In genomic region chr17:78490673-78491072, GRCh38 we compare ENCODE assay signal across 24 cellular contexts.
DNase-seq lines count a peak whose midpoint lies in the region; ATAC-seq and TF ChIP-seq lines count a peak whose summit lies in the region.
"Had no signal": no experiment of that assay in that cellular context is flagged by ENCODE, and none has a peak within 500 bp of the region (broad histone marks: within the 10 kb centered on the region; RNA-seq: fewer than 3 reads in every experiment).

No MANE protein-coding gene starts in this region.

- H3K27ac ChIP-seq in IMR-90 (ENCODE audit: insufficient read depth, low read length) (no peak overlapping the region), cingulate gyrus (ENCODE audit: low read depth, low read length) (peak overlapping the region; percentile 54), layer of hippocampus (ENCODE audit: low read depth, low read length) (peak overlapping the region; percentile 71), substantia nigra (ENCODE audit: low read depth, low read length, poor library complexity, severe bottlenecking) (peak overlapping the region; percentile 99), gastroesophageal sphincter (no peak overlapping the region)
- H3K27ac ChIP-seq: A549; BLaER1 treated with 17β-estradiol and CSF1 and Interleukin-3, amounts not matched to agents 10 nM and 100 nM had no signal

- no peak overlapping the region for H3K9ac ChIP-seq in IMR-90 (ENCODE audit: low read depth, low read length)
- H3K9ac ChIP-seq: BLaER1 treated with 17β-estradiol and CSF1 and Interleukin-3, amounts not matched to agents 10 nM and 100 nM had no signal

- H3K79me1 ChIP-seq in IMR-90 (ENCODE audit: low read depth in 1 of 2, low read length in 2 of 2), result no peaks in the 10 kb centered on the region

- H4K8ac ChIP-seq in IMR-90 (ENCODE audit: low read depth in 2 of 2, low read length in 2 of 2), result no peak overlapping the region

- H3K4ac ChIP-seq in IMR-90 (ENCODE audit: low read depth, low read length), result no peak overlapping the region

- H2BK20ac ChIP-seq in IMR-90 (ENCODE audit: low read depth, low read length), result no peak overlapping the region

- no peaks in the 10 kb centered on the region for H3K9me3 ChIP-seq in IMR-90 (ENCODE audit: control insufficient read depth, insufficient read depth, low read length)
- H3K9me3 ChIP-seq in gastroesophageal sphincter, result no peaks in the 10 kb centered on the region
- H3K9me3 ChIP-seq: A549; BE2C; BLaER1 treated with 17β-estradiol and CSF1 and Interleukin-3, amounts not matched to agents 10 nM and 100 nM had no signal

- no peak for TF ChIP-seq CTCF in IMR-90 (conservative IDR thresholded peaks at IDR 0.05; ENCODE audit: low read depth, low read length)
- TF ChIP-seq CTCF in gastroesophageal sphincter (IDR thresholded peaks at IDR 0.05), result no peak
- TF ChIP-seq CTCF in GM13977 (IDR thresholded peaks at IDR 0.05; ENCODE audit: extremely low read depth, insufficient read depth, missing control alignments), result no peak

- H3K9me1 ChIP-seq in IMR-90 (ENCODE audit: insufficient read depth, low read length), result no peaks in the 10 kb centered on the region

- no peak overlapping the region for H3K23ac ChIP-seq in IMR-90 (ENCODE audit: low read depth, low read length)

- peaks cover 22% of the 10 kb centered on the region; the same call in 1 of the 2 replicates for H3K27me3 ChIP-seq in IMR-90 (ENCODE audit: control insufficient read depth, insufficient read depth, low read length)
- H3K27me3 ChIP-seq in layer of hippocampus (ENCODE audit: control insufficient read depth, insufficient read depth, low read length), result no peaks in the 10 kb centered on the region
- no peaks in the 10 kb centered on the region for H3K27me3 ChIP-seq in gastroesophageal sphincter
- H3K27me3 ChIP-seq: BE2C; BLaER1 treated with 17β-estradiol and CSF1 and Interleukin-3, amounts not matched to agents 10 nM and 100 nM had no signal

- no peak overlapping the region for H2BK120ac ChIP-seq in IMR-90 (ENCODE audit: low read depth, low read length)

- DNase-seq in IMR-90, result no peak
- DNase-seq in substantia nigra (lab: John Stamatoyannopoulos, UW), result no peak
- DNase-seq in GM13977 (ENCODE audit: low spot score), result no peak
- no peak for DNase-seq in D341Med (ENCODE audit: low spot score)
- DNase-seq: 8988T; ACHN; AML-193; BE2C; Calu3; CD4-positive, alpha-beta T cell; CD8-positive, alpha-beta memory T cell; COR-L47; DMS153; DND-41; H9; HFFc6 had no signal

- no peak overlapping the region for H2BK15ac ChIP-seq in IMR-90 (ENCODE audit: low read depth, low read length)

- H3K36me3 ChIP-seq in IMR-90 (ENCODE audit: control insufficient read depth, insufficient read depth, low read length) (no peaks in the 10 kb centered on the region), gastroesophageal sphincter (no peaks in the 10 kb centered on the region)
- H3K36me3 ChIP-seq: BE2C had no signal

- no peaks in the 10 kb centered on the region; the same call in 1 of the 2 replicates for H4K20me1 ChIP-seq in IMR-90 (ENCODE audit: insufficient read depth, low read length)
- H4K20me1 ChIP-seq: BLaER1 treated with 17β-estradiol and CSF1 and Interleukin-3, amounts not matched to agents 10 nM and 100 nM had no signal

- CTCF ChIA-PET in IMR-90 (lab: Yijun Ruan, JAX), result no interaction called here

- no peak overlapping the region for H2BK5ac ChIP-seq in IMR-90 (ENCODE audit: low read depth, low read length, poor library complexity, severe bottlenecking)

- intact Hi-C loops in IMR-90 (cut with micrococcal nuclease), result loop anchor here (10.0 kb wide), 1 partner anchor 334 kb away; no protein-coding TSS in a partner anchor

- no peak for TF ChIP-seq RAD21 in IMR-90 (IDR thresholded peaks at IDR 0.05; ENCODE audit: low read length)

- dilution Hi-C loops in IMR-90 (cut with HindIII; ENCODE audit: low sequenced_read_pairs, unreplicated experiment), result no loop called here

- no peak overlapping the region for H4K5ac ChIP-seq in IMR-90 (ENCODE audit: low read depth, low read length)

- no peak for ATAC-seq in IMR-90 (ENCODE audit: low read depth)
- no peak for ATAC-seq in HG03175 (IDR thresholded peaks at IDR 0.05; ENCODE audit: unreplicated experiment)
- ATAC-seq in gastroesophageal sphincter, result no peak
- ATAC-seq: A549, GM23338, HCT116 had no signal

- no peak overlapping the region for H3K18ac ChIP-seq in IMR-90 (ENCODE audit: low read depth, low read length)

- POLR2A ChIA-PET in IMR-90 (lab: Charles Lee; ENCODE audit: unreplicated experiment), result no interaction called here

- no peak overlapping the region for H2AFZ ChIP-seq in IMR-90 (replicated peaks; ENCODE audit: low read length, poor library complexity)
- H2AFZ ChIP-seq: GM23338 had no signal

- H3K56ac ChIP-seq in IMR-90 (ENCODE audit: extremely low read depth, insufficient read depth, low read length), result no peak overlapping the region

- TF ChIP-seq POLR2A in IMR-90 (IDR thresholded peaks at IDR 0.05; ENCODE audit: low read depth, low read length) (no peak), gastroesophageal sphincter (IDR thresholded peaks at IDR 0.05) (no peak)

- H2AK5ac ChIP-seq in IMR-90 (ENCODE audit: low read depth, low read length), result no peak overlapping the region

- in situ Hi-C loops in IMR-90 (cut with MboI; ENCODE audit: low sequenced_read_pairs) (loop anchor here (25.0 kb wide), 1 partner anchor 472 kb away; no protein-coding TSS in a partner anchor), GM13977 (cut with MboI; ENCODE audit: low pct_unique_long_range_greater_than_20kb, low sequenced_read_pairs, unreplicated experiment) (loop anchor here (25.0 kb wide), 1 partner anchor 472 kb away; no protein-coding TSS in a partner anchor)

- no peak overlapping the region for H4K91ac ChIP-seq in IMR-90 (ENCODE audit: insufficient read depth, low read depth, low read length)

- no peak overlapping the region; the same call in 1 of the 2 replicates for H3K14ac ChIP-seq in IMR-90 (replicated peaks; ENCODE audit: low read depth, low read length)

- no peaks in the 10 kb centered on the region for H3K4me1 ChIP-seq in IMR-90 (ENCODE audit: control insufficient read depth, insufficient read depth, low read length)
- H3K4me1 ChIP-seq in gastroesophageal sphincter, result no peaks in the 10 kb centered on the region
- H3K4me1 ChIP-seq: BE2C had no signal

- BruUV-seq in IMR-90 (replicated peaks; lab: Mats Ljungman, UMichigan), result no TSS peak

- no peak for TF ChIP-seq EP300 in gastroesophageal sphincter (IDR thresholded peaks at IDR 0.05)

- H3K4me2 ChIP-seq in IMR-90 (ENCODE audit: low read depth, low read length), result no peak overlapping the region
- H3K4me2 ChIP-seq: A549; BLaER1 treated with 17β-estradiol and CSF1 and Interleukin-3, amounts not matched to agents 10 nM and 100 nM; GM23338 had no signal

- H3K4me3 ChIP-seq in IMR-90 (ENCODE audit: insufficient read depth, low read depth, low read length) (no peak overlapping the region), gastroesophageal sphincter (no peak overlapping the region)
- H3K4me3 ChIP-seq: A549; BLaER1 treated with 17β-estradiol and CSF1 and Interleukin-3, amounts not matched to agents 10 nM and 100 nM; GM23338 had no signal

- H2AK9ac ChIP-seq in IMR-90 (replicated peaks; ENCODE audit: low read depth, low read length, poor library complexity), result peak overlapping the region; percentile 42

- WGBS in IMR-90 (ENCODE audit: extremely low coverage in 2 of 2, insufficient read length in 1 of 2), 2 experiments, result 79% methylated on average over 5 of the region's 15 CpGs; no CpG with 5 or more reads in 1 of the 2 experiments
- 95% methylated on average over 4 of the region's 15 CpGs; no CpG with 5 or more reads in 1 of the 2 donors for WGBS in gastroesophageal sphincter (ENCODE audit: low coverage in 1 of 2), 2 donors

TF ChIP-seq in IMR-90, 13 proteins besides CTCF, POLR2A, EP300 and RAD21:
- TF ChIP-seq CHD1 (IDR thresholded peaks at IDR 0.05; ENCODE audit: low read depth, low read length), result no peak
- no peak for TF ChIP-seq MAZ (IDR thresholded peaks at IDR 0.05; ENCODE audit: borderline replicate concordance, low read depth, low read length)
- TF ChIP-seq BHLHE40 (IDR thresholded peaks at IDR 0.05; ENCODE audit: low read depth, low read length), result no peak
- no peak for TF ChIP-seq USF2 (IDR thresholded peaks at IDR 0.05; ENCODE audit: low read depth, low read length)
- TF ChIP-seq SMC3 (IDR thresholded peaks at IDR 0.05; ENCODE audit: low read depth, low read length), result no peak
- TF ChIP-seq ELK1 (IDR thresholded peaks at IDR 0.05; ENCODE audit: borderline replicate concordance, low read depth, low read length), result no peak
- TF ChIP-seq MAFK (IDR thresholded peaks at IDR 0.05; ENCODE audit: low read depth, low read length), result no peak
- no peak for TF ChIP-seq RCOR1 (IDR thresholded peaks at IDR 0.05; ENCODE audit: insufficient replicate concordance, low read length)
- no peak for TF ChIP-seq RFX5 (IDR thresholded peaks at IDR 0.05; ENCODE audit: low read depth, low read length)
- TF ChIP-seq FOS (IDR thresholded peaks at IDR 0.05; ENCODE audit: low read depth, low read length), result no peak
- no peak for TF ChIP-seq NFE2L2 (IDR thresholded peaks at IDR 0.05; ENCODE audit: low read depth, low read length)
- TF ChIP-seq MXI1 (IDR thresholded peaks at IDR 0.05; ENCODE audit: borderline replicate concordance, low read depth, low read length), result no peak
- TF ChIP-seq CEBPB (IDR thresholded peaks at IDR 0.05; ENCODE audit: low read depth, low read length), result no peak

Comparison
In these comparisons a context has a peak if more than half of its experiments do, and no peak if none do; other contexts are left out.
1. H3K27ac ChIP-seq: peak in cingulate gyrus (single experiment), layer of hippocampus (single experiment) and substantia nigra (single experiment); none in IMR-90 (single experiment) and gastroesophageal sphincter (0 of 4).